8 cellular contexts compared by ENCODE assay signal in the genomic region with DNA sequence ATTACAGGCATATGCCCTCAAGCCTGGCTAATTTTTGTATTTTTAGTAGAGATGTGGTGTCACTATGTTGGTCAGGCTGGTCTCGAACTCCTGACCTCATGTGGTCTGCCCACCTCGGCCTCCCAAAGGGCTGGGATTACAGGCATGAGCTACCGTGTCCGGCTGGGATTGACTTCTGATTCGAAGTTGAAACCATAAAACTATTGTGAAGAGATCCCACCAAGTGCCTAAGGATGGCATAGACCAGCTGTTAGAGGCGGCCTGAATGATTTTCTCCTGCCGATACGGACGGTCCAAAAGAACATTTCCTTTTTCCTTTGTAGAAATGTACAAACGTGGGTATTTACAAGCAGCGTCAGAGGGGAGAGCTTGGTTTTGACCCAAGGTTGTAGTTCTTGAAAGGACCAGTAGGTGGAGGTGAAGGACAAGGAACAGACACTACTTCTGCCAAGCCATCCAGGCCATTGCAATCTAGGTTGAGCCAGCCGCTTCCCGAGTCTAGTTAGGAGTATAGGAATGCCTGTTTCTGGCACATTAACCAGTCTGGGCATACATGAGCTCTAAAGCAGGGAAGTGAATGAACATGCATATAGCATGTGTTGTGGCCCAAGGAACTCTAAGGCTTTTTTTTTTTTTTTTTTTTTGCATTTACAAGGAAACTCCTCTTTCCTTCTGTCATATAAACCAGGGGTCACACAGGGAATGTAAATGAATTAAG.
DNase-seq lines count a peak whose midpoint lies in the region; ATAC-seq lines count a peak whose summit lies in the region.

No MANE protein-coding gene starts in this region.

- peak; percentile 60 for ATAC-seq in HG02798 (IDR thresholded peaks at IDR 0.05; ENCODE audit: poor library complexity, unreplicated experiment)
- no peak for ATAC-seq in HG02623 (IDR thresholded peaks at IDR 0.05; ENCODE audit: unreplicated experiment)

- peak; percentile 82 for DNase-seq in D341Med (ENCODE audit: low spot score)
- peak; percentile 35 for DNase-seq in NCI-H446 treated with DMSO at 0.1 percent for 48 hours (lab: John Stamatoyannopoulos, UW)
- DNase-seq in activated CD4-positive, CD25-positive, alpha-beta regulatory T cell treated with anti-CD3 and anti-CD28 coated beads, Interleukin-2, amount 50 U/mL, for 16 hours (ENCODE audit: low read depth, low spot score), result peak; percentile 47
- peak; percentile 61 for DNase-seq in central memory CD4-positive, alpha-beta T cell
- peak; percentile 94 for DNase-seq in left kidney (ENCODE audit: low read depth, low spot score)
- DNase-seq in stimulated activated CD4-positive, alpha-beta T cell treated with anti-CD3 and anti-CD28 coated beads, Interleukin-4, amount 100 ng/mL, for 48 hours (ENCODE audit: low read depth in 2 of 2), result peak; percentile 43 to 61

Comparison
In these comparisons a context has a peak if more than half of its experiments do, and no peak if none do; other contexts are left out.
1. DNase-seq: peak in every context shown above with its lines; median percentile 94 in left kidney; 82 in D341Med; 61 in central memory CD4-positive, alpha-beta T cell; 52 in stimulated activated CD4-positive, alpha-beta T cell treated with anti-CD3 and anti-CD28 coated beads, Interleukin-4, amount 100 ng/mL, for 48 hours; 47 in activated CD4-positive, CD25-positive, alpha-beta regulatory T cell treated with anti-CD3 and anti-CD28 coated beads, Interleukin-2, amount 50 U/mL, for 16 hours; 35 in NCI-H446 treated with DMSO at 0.1 percent for 48 hours.